1 cellular context compared by ENCODE assay signal in the genomic region with DNA sequence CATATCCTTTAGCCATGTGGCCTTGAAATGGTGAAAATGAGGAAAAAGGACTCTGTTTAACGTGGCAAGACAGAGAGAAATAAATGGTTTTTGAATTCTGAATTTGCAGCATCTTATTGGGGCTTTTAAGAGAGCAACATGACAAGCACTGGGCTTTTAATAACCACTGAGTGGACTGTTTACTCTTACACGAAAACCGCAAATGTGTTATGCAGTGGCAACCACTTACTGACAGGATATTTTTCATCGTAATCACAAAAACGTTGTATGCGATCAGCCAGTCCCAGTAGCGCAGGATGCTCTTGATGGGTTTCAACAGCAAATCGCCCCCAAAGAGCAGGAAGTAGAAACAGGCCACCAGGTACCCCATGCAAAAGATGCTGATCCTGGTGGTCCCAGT.
TF ChIP-seq lines count a peak whose summit lies in the region.

No MANE protein-coding gene starts in this region.

TF ChIP-seq in IMR-90, 13 proteins besides CTCF, POLR2A, EP300 and RAD21 (continued from another document):
- no peak for TF ChIP-seq RFX5 (IDR thresholded peaks at IDR 0.05; ENCODE audit: low read depth, low read length)
- TF ChIP-seq, protein P1, sequence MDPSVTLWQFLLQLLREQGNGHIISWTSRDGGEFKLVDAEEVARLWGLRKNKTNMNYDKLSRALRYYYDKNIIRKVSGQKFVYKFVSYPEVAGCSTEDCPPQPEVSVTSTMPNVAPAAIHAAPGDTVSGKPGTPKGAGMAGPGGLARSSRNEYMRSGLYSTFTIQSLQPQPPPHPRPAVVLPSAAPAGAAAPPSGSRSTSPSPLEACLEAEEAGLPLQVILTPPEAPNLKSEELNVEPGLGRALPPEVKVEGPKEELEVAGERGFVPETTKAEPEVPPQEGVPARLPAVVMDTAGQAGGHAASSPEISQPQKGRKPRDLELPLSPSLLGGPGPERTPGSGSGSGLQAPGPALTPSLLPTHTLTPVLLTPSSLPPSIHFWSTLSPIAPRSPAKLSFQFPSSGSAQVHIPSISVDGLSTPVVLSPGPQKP (IDR thresholded peaks at IDR 0.05; ENCODE audit: borderline replicate concordance, low read depth, low read length) = no peak
- TF ChIP-seq MXI1 (IDR thresholded peaks at IDR 0.05; ENCODE audit: borderline replicate concordance, low read depth, low read length) = no peak
- TF ChIP-seq MAFK (IDR thresholded peaks at IDR 0.05; ENCODE audit: low read depth, low read length) = no peak
- TF ChIP-seq RCOR1 (IDR thresholded peaks at IDR 0.05; ENCODE audit: insufficient replicate concordance, low read length) = no peak
- TF ChIP-seq, protein P2, sequence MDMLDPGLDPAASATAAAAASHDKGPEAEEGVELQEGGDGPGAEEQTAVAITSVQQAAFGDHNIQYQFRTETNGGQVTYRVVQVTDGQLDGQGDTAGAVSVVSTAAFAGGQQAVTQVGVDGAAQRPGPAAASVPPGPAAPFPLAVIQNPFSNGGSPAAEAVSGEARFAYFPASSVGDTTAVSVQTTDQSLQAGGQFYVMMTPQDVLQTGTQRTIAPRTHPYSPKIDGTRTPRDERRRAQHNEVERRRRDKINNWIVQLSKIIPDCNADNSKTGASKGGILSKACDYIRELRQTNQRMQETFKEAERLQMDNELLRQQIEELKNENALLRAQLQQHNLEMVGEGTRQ (IDR thresholded peaks at IDR 0.05; ENCODE audit: low read depth, low read length) = no peak
- TF ChIP-seq FOS (IDR thresholded peaks at IDR 0.05; ENCODE audit: low read depth, low read length) = no peak
- TF ChIP-seq NFE2L2 (IDR thresholded peaks at IDR 0.05; ENCODE audit: low read depth, low read length) = no peak
TF ChIP-seq in IMR-90: peak in this region for 0.
